Comparison of ENCODE assay signal across 6 cellular contexts in genomic region chr7:100475549-100475948, GRCh38.
DNase-seq lines count a peak whose midpoint lies in the region; ATAC-seq, FAIRE-seq and TF ChIP-seq lines count a peak whose summit lies in the region.

No MANE protein-coding gene starts in this region.

- no peaks in the 10 kb centered on the region for H3K9me3 Mint-ChIP-seq in activated naive CD8-positive, alpha-beta T cell (ENCODE audit: low read depth)
- no peaks in the 10 kb centered on the region for H3K9me3 Mint-ChIP-seq in nephron progenitor cell

- peak overlapping the region; percentile 85 for H3K4me3 Mint-ChIP-seq in activated naive CD8-positive, alpha-beta T cell
- H3K4me3 Mint-ChIP-seq in nephron progenitor cell, result peak overlapping the region; percentile 98

- H3K27ac Mint-ChIP-seq in activated naive CD8-positive, alpha-beta T cell, result peak overlapping the region; percentile 92
- peak overlapping the region; percentile 93 for H3K27ac Mint-ChIP-seq in nephron progenitor cell

- TF ChIP-seq CTCF in nephron progenitor cell (IDR thresholded peaks at IDR 0.05) (no peak), D721Med (IDR thresholded peaks at IDR 0.05; ENCODE audit: insufficient read depth, missing control alignments) (no peak)

- no peak for FAIRE-seq in D721Med (lab: Jason Lieb, UNC)

- peaks cover 43% of the 10 kb centered on the region for H3K4me1 Mint-ChIP-seq in activated naive CD8-positive, alpha-beta T cell (ENCODE audit: low read depth)
- H3K4me1 Mint-ChIP-seq in nephron progenitor cell, result peaks cover 41% of the 10 kb centered on the region

- H3K4me1 ChIP-seq in ES-I3 (ENCODE audit: insufficient read depth, low read length), result peaks cover 8% of the 10 kb centered on the region; the same call in 1 of the 2 replicates

- DNase-seq in nephron progenitor cell (peak; percentile 47), NCI-H146 (lab: John Stamatoyannopoulos, UW) (no peak), D721Med (ENCODE audit: insufficient read length, low spot score) (no peak)

- no peaks in the 10 kb centered on the region for H3K27me3 Mint-ChIP-seq in activated naive CD8-positive, alpha-beta T cell
- peaks cover 6% of the 10 kb centered on the region for H3K27me3 Mint-ChIP-seq in nephron progenitor cell (ENCODE audit: low read depth, poor library complexity)

- H3K36me3 ChIP-seq in ES-I3 (ENCODE audit: insufficient read depth, low read length), result no peaks in the 10 kb centered on the region

- H3K9ac ChIP-seq in ES-I3 (ENCODE audit: low read depth, low read length), result peak overlapping the region; percentile 20

- H3K36me3 Mint-ChIP-seq in activated naive CD8-positive, alpha-beta T cell, result peaks cover 2% of the 10 kb centered on the region
- peaks cover 8% of the 10 kb centered on the region for H3K36me3 Mint-ChIP-seq in nephron progenitor cell (ENCODE audit: low read depth)

- no peaks in the 10 kb centered on the region for H3K9me3 ChIP-seq in ES-I3 (ENCODE audit: control insufficient read depth, insufficient read depth, low read length)

- no peak for ATAC-seq in GM21737 (IDR thresholded peaks at IDR 0.05; ENCODE audit: unreplicated experiment)
